Comparison of ENCODE assay signal across 26 cellular contexts in genomic region chr5:53520813-53521212, GRCh38. TPM values are rescaled to one million over a fixed set of nuclear protein-coding genes. Genes with fewer than 3 reads are reported as not detected.
DNase-seq lines count a peak whose midpoint lies in the region; ATAC-seq, FAIRE-seq and TF ChIP-seq lines count a peak whose summit lies in the region.
"Had no signal": no experiment of that assay in that cellular context is flagged by ENCODE, and none has a peak within 500 bp of the region (broad histone marks: within the 10 kb centered on the region; RNA-seq: fewer than 3 reads in every experiment).

No MANE protein-coding gene starts in this region.

- no peak for DNase-seq in A549 (ENCODE audit: low read depth in 1 of 2, low spot score in 1 of 2)
- no peak for DNase-seq in H54 (ENCODE audit: insufficient read length, low spot score)
- no peak for DNase-seq in K562 (ENCODE audit: extremely low read depth in 1 of 4, low spot score in 3 of 4)
- no peak for DNase-seq in left cardiac atrium
- DNase-seq: ACHN; BE2C; C1 segment of cervical spinal cord; CD4-positive, alpha-beta memory T cell; CD4-positive, CD25-positive, alpha-beta regulatory T cell; CD8-positive, alpha-beta memory T cell; COR-L47; DMS 273 treated with DMSO at 0.1 percent for 48 hours; DMS153; DMS53; DMS79; DND-41; EL; GDM1 had no signal

- H3K4me3 ChIP-seq in A549: no peak overlapping the region
- no peak overlapping the region for H3K4me3 ChIP-seq in K562
- H3K4me3 ChIP-seq: BLaER1, GM12878 had no signal

- in situ Hi-C loops in K562 (cut with MboI): no loop called here

- FAIRE-seq in A549 (lab: Jason Lieb, UNC) (peak; percentile 46), H54 (lab: Jason Lieb, UNC) (peak; percentile 11), K562 (lab: Jason Lieb, UNC) (no peak)
- FAIRE-seq: GM12878, GM19239 had no signal

- H3K4me2 ChIP-seq in A549 (no peak overlapping the region), K562 (ENCODE audit: insufficient read depth, low read length) (no peak overlapping the region)
- H3K4me2 ChIP-seq: BLaER1 had no signal

- H2AFZ ChIP-seq in K562 (ENCODE audit: low read depth, low read length): no peak overlapping the region

- TF ChIP-seq RAD21 in A549 (conservative IDR thresholded peaks at IDR 0.05 in 1 of 2, IDR thresholded peaks at IDR 0.05 in 1 of 2) (no peak), K562 (CRISPR knock-in tag; conservative IDR thresholded peaks at IDR 0.05 in 1 of 2, IDR thresholded peaks at IDR 0.05 in 1 of 2) (no peak)

- ATAC-seq in A549: no peak
- ATAC-seq in K562: no peak
- no peak for ATAC-seq in left cardiac atrium
- ATAC-seq in GM21576 (IDR thresholded peaks at IDR 0.05; ENCODE audit: unreplicated experiment): no peak
- ATAC-seq: GM12878 had no signal

- no peaks in the 10 kb centered on the region for H3K36me3 ChIP-seq in K562 (ENCODE audit: control insufficient read depth, insufficient read depth, low read length)
- H3K36me3 ChIP-seq: BE2C, BLaER1 had no signal

- intact Hi-C loops in K562 (cut with micrococcal nuclease) (no loop called here), left cardiac atrium (cut with DNase I) (no loop called here)

- no peak for TF ChIP-seq EP300 in A549 (IDR thresholded peaks at IDR 0.05)
- no peak for TF ChIP-seq EP300 in K562 (IDR thresholded peaks at IDR 0.05; ENCODE audit: low read length)

- TF ChIP-seq CTCF in A549 (IDR thresholded peaks at IDR 0.05) (no peak), K562 (IDR thresholded peaks at IDR 0.05 in 2 of 3, conservative IDR thresholded peaks at IDR 0.05 in 1 of 3; ENCODE audit: insufficient read depth in 2 of 3, low read depth in 1 of 3, low read length in 3 of 3) (no peak)

- no peaks in the 10 kb centered on the region for H3K79me2 ChIP-seq in K562 (ENCODE audit: control insufficient read depth, insufficient read depth, low read length)

- POLR2A ChIA-PET in A549 (lab: Yijun Ruan, JAX) (no interaction called here), K562 (lab: Yijun Ruan, JAX) (no interaction called here)

- no peaks in the 10 kb centered on the region for H3K27me3 ChIP-seq in K562 (ENCODE audit: control insufficient read depth in 2 of 2, insufficient read depth in 2 of 2, low read length in 2 of 2)
- H3K27me3 ChIP-seq: BE2C, BLaER1 had no signal

- no peaks in the 10 kb centered on the region for H4K20me1 ChIP-seq in K562 (replicated peaks; ENCODE audit: control insufficient read depth, insufficient read depth, low read length)
- H4K20me1 ChIP-seq: BLaER1 had no signal

- H3K4me1 ChIP-seq in A549 (no peaks in the 10 kb centered on the region), K562 (replicated peaks in 1 of 2; ENCODE audit: control insufficient read depth in 2 of 2, insufficient read depth in 2 of 2, low read length in 2 of 2) (no peaks in the 10 kb centered on the region)
- H3K4me1 ChIP-seq: BE2C, BLaER1 had no signal

- no peak overlapping the region for H3K27ac ChIP-seq in A549
- H3K27ac ChIP-seq in K562 (ENCODE audit: extremely low read depth, low read depth, low read length): no peak overlapping the region
- H3K27ac ChIP-seq: 22Rv1, BLaER1 had no signal

- H3K9ac ChIP-seq in K562 (ENCODE audit: insufficient read depth in 1 of 2, low read depth in 2 of 2, low read length in 2 of 2): no peak overlapping the region
- H3K9ac ChIP-seq: BLaER1 had no signal

- H3K9me3 ChIP-seq in A549 (peaks cover 11% of the 10 kb centered on the region; the same call in 2 of the 3 replicates), K562 (replicated peaks; ENCODE audit: control insufficient read depth, insufficient read depth, low read depth, low read length) (no peaks in the 10 kb centered on the region)
- H3K9me3 ChIP-seq: BE2C had no signal

- BruUV-seq in K562 (replicated peaks; lab: Mats Ljungman, UMichigan): no TSS peak

- CTCF ChIA-PET in A549 (lab: Yijun Ruan, JAX): no interaction called here
- CTCF ChIA-PET in K562 (lab: Yijun Ruan, JAX; ENCODE audit: low intra/inter-chr PET ratio): no interaction called here

- TF ChIP-seq POLR2A in A549 (IDR thresholded peaks at IDR 0.05; ENCODE audit: low read length) (no peak), H54 (IDR thresholded peaks at IDR 0.05; ENCODE audit: low read depth, low read length) (no peak), K562 (conservative IDR thresholded peaks at IDR 0.05) (no peak)

- H3K9me1 ChIP-seq in K562 (ENCODE audit: control insufficient read depth, insufficient read depth, low read length): no peaks in the 10 kb centered on the region

TF ChIP-seq in A549, 52 proteins besides CTCF, POLR2A, EP300 and RAD21:
- TF ChIP-seq MAX (IDR thresholded peaks at IDR 0.05) (no peak), RNF2 (IDR thresholded peaks at IDR 0.05; ENCODE audit: borderline replicate concordance, low read depth) (no peak), ZSCAN20 (CRISPR knock-in tag; IDR thresholded peaks at IDR 0.05) (no peak), ESRRA (IDR thresholded peaks at IDR 0.05; ENCODE audit: borderline replicate concordance, low read length) (no peak), CHD2 (IDR thresholded peaks at IDR 0.05; ENCODE audit: low read length, partially characterized antibody) (no peak), CBX8 (IDR thresholded peaks at IDR 0.05) (no peak), NR3C1 (IDR thresholded peaks at IDR 0.05) (no peak)

TF ChIP-seq in K562, 482 proteins besides CTCF, POLR2A, EP300 and RAD21:
- TF ChIP-seq ZNF146 (CRISPR knock-in tag; IDR thresholded peaks at IDR 0.05; ENCODE audit: unreplicated experiment): peak; percentile 75
- TF ChIP-seq HOMEZ (CRISPR knock-in tag; IDR thresholded peaks at IDR 0.05): no peak

RNA-seq across cellular contexts. Expression of gene NDUFS4, which starts 39.6 kb away (rescaled TPM):
- polyA plus RNA-seq in A549 (2011; rRNA removed) (211 and 260 TPM in 2 replicates), A549 (2017; fragmentation: RNase III; extraction: RNeasy Plus Mini Kit Qiagen cat#74134 plus additional on column Dnase treatment) (161 to 167 TPM (median 163 TPM) in 3 replicates), K562 (2011; rRNA removed) (114 and 140 TPM in 2 replicates), K562 (2014; fragmentation: Illumina TruSeq; extraction: Trizol) (72.2 and 84.3 TPM in 2 replicates), K562 (2014; fragmentation: Nextera tagmentation; extraction: Ambion mirVana) (100 to 1,000 TPM; 292 to 313 TPM), K562 (2014; rRNA removed) (84.0 and 90.3 TPM in 2 replicates)
- polyA plus RNA-seq in A549 (2012; cell fraction: cytosol; rRNA removed): 68.5 and 89.7 TPM in 2 replicates
- 33.4 and 35.9 TPM in 2 replicates for polyA plus RNA-seq in A549 (2012; cell fraction: nucleus; rRNA removed)
- 40.3 and 52.9 TPM in 2 replicates for polyA minus RNA-seq in A549 (2011; rRNA and poly(A)+ RNA removed)
- total RNA-seq in K562 (2011; cell fraction: chromatin; rRNA removed; ENCODE audit: low replicate concordance): 6.0 and 20.9 TPM in 2 replicates
- total RNA-seq in K562 (2011; cell fraction: nucleolus; rRNA removed): 10.1 and 11.5 TPM in 2 replicates
- total RNA-seq in K562 (2011; cell fraction: nucleoplasm; rRNA removed): 16.7 and 19.2 TPM in 2 replicates
- total RNA-seq in K562 (2014; rRNA removed) (68.7 and 84.2 TPM in 2 replicates), K562 (2014; rRNA removed; fragmentation: Illumina TruSeq; extraction: Trizol) (122 and 132 TPM in 2 replicates), K562 (2015; rRNA removed; fragmentation: Illumina TruSeq; extraction: Trizol) (104 and 113 TPM in 2 replicates), K562 (2021) (70.3 and 74.1 TPM in 2 replicates), left cardiac atrium (100 to 1,000 TPM; 114 to 136 TPM)
- polyA plus RNA-seq in K562 (2011; cell fraction: cytosol; rRNA removed): 31.7 and 69.4 TPM in 2 replicates
- polyA plus RNA-seq in K562 (2011; cell fraction: nucleus; rRNA removed): 24.8 and 45.9 TPM in 2 replicates
- 71.3 and 83.7 TPM in 2 replicates for polyA plus RNA-seq in K562 (2012)
- 51.4 and 55.1 TPM in 2 replicates for polyA minus RNA-seq in K562 (2011; rRNA and poly(A)+ RNA removed)
- polyA minus RNA-seq in K562 (2011; cell fraction: cytosol; rRNA and poly(A)+ RNA removed): 9.9 and 20.3 TPM in 2 replicates
- 15.3 and 22.3 TPM in 2 replicates for polyA minus RNA-seq in K562 (2011; cell fraction: nucleus; rRNA and poly(A)+ RNA removed)

RNA-seq across cellular contexts. Expression of gene FST, which starts 40.4 kb away (rescaled TPM):
- polyA plus RNA-seq in A549 (2011; rRNA removed) (10.1 and 11.2 TPM in 2 replicates), A549 (2017; fragmentation: RNase III; extraction: RNeasy Plus Mini Kit Qiagen cat#74134 plus additional on column Dnase treatment) (2.0 to 3.8 TPM (median 2.6 TPM) in 3 replicates), K562 (2011; rRNA removed) (0.03 and 0.07 TPM in 2 replicates), K562 (2014; fragmentation: Illumina TruSeq; extraction: Trizol) (not detected in 2 replicates), K562 (2014; fragmentation: Nextera tagmentation; extraction: Ambion mirVana) (not detected), K562 (2014; rRNA removed) (not detected in 2 replicates)
- 5.7 and 5.8 TPM in 2 replicates for polyA plus RNA-seq in A549 (2012; cell fraction: cytosol; rRNA removed)
- 7.2 and 7.9 TPM in 2 replicates for polyA plus RNA-seq in A549 (2012; cell fraction: nucleus; rRNA removed)
- polyA minus RNA-seq in A549 (2011; rRNA and poly(A)+ RNA removed): 3.4 and 6.2 TPM in 2 replicates
- total RNA-seq in K562 (2011; cell fraction: chromatin; rRNA removed; ENCODE audit: low replicate concordance): not detected in 2 replicates
- not detected in 2 replicates for total RNA-seq in K562 (2011; cell fraction: nucleolus; rRNA removed)
- not detected in 2 replicates for total RNA-seq in K562 (2011; cell fraction: nucleoplasm; rRNA removed)
- total RNA-seq in K562 (2014; rRNA removed) (not detected in 2 replicates), K562 (2014; rRNA removed; fragmentation: Illumina TruSeq; extraction: Trizol) (not detected in 2 replicates), K562 (2015; rRNA removed; fragmentation: Illumina TruSeq; extraction: Trizol) (not detected in 2 replicates), K562 (2021) (0.25 and 0.27 TPM in 2 replicates), left cardiac atrium (10 to 100 TPM in 1 of 2 donors, 1 to 10 TPM in 1; 2.0 to 10.5 TPM)
- 0.01 TPM in 1 of 2 replicates, not detected in the other for polyA plus RNA-seq in K562 (2011; cell fraction: cytosol; rRNA removed)
- 0.18 TPM in 1 of 2 replicates, not detected in the other for polyA plus RNA-seq in K562 (2011; cell fraction: nucleus; rRNA removed)
- polyA plus RNA-seq in K562 (2012): not detected in 2 replicates
- polyA minus RNA-seq in K562 (2011; rRNA and poly(A)+ RNA removed): not detected in 2 replicates
- not detected in 2 replicates for polyA minus RNA-seq in K562 (2011; cell fraction: cytosol; rRNA and poly(A)+ RNA removed)
- not detected in 2 replicates for polyA minus RNA-seq in K562 (2011; cell fraction: nucleus; rRNA and poly(A)+ RNA removed)
- total RNA-seq: A673; CD4-positive, CD25-positive, alpha-beta regulatory T cell; G401 had no signal
- polyA plus RNA-seq: CD14-positive monocyte; CD8-positive, alpha-beta memory T cell; GM12878 had no signal
